ENCODE assay signal across 1 cellular context in the genomic region with DNA sequence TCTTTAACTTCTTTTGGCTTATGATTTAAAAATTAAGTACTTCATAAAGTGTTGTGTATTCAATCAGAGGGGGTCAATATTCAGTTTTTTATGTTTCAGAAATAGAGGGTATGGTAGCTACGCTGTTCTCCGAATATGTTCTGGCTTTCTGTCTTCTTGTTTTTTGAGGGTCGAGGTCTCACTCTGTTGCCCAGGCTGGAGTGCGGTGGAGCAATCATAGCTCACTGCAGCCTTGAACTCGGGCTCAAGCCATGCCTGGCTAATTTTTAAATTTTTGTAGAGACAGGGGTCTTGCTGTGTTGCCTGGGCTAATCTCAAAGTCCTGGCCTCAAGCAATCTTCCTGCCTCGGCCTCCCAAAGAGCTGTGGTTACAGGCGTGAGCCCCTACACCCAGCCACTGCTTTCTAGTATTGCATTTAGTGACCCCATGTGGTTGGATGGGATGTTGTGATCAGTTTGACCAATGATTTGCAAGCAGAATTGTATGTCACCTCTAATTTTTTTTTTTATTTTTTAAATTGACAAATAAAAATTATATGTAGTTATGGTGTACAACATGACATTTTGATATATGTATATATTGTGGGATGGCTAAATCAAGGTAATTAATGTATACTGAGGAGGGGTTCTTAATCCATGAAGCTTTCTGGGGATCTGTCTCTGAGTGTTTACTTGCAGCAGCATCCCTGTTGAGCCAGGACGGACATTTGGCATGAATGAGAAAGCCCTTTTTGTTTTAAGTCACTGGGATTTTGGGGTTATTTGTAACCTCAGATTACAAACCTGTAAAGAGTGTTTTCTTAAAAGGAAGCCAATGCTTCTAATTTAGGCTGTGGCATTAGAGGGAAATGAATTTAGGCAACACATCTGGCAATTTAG.
TF ChIP-seq lines count a peak whose summit lies in the region.

No MANE protein-coding gene starts in this region.

TF ChIP-seq in K562, 482 proteins besides CTCF, POLR2A, EP300 and RAD21:
- TF ChIP-seq, protein P1, sequence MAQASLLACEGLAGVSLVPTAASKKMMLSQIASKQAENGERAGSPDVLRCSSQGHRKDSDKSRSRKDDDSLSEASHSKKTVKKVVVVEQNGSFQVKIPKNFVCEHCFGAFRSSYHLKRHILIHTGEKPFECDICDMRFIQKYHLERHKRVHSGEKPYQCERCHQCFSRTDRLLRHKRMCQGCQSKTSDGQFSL (CRISPR knock-in tag; IDR thresholded peaks at IDR 0.05), result no peak
- TF ChIP-seq, protein P1 (tag; IDR thresholded peaks at IDR 0.05), result no peak
- TF ChIP-seq RCOR1 (IDR thresholded peaks at IDR 0.05; ENCODE audit: borderline replicate concordance in 1 of 2, low read depth in 2 of 2, low read length in 2 of 2), result 0 out of 4 replicates have a peak, but pooled peaks of 1 of the 2 experiments have one; percentile 14
